In genomic region chr2:130341562-130342019, GRCh38 we compare ENCODE assay signal across 8 cellular contexts. TPM values are rescaled to one million over a fixed set of nuclear protein-coding genes. Genes with fewer than 3 reads are reported as not detected.
DNase-seq lines count a peak whose midpoint lies in the region; ATAC-seq lines count a peak whose summit lies in the region.

No MANE protein-coding gene starts in this region.

- H3K36me3 ChIP-seq in skeletal muscle tissue (ENCODE audit: control insufficient read depth in 3 of 3, insufficient read depth in 3 of 3, low read length in 3 of 3) = peaks cover 36 to 44% (median 43%) of the 10 kb centered on the region in 3 donors

- no peaks in the 10 kb centered on the region for H3K27me3 ChIP-seq in skeletal muscle tissue (ENCODE audit: control insufficient read depth in 3 of 3, insufficient read depth in 3 of 3, low read length in 3 of 3)

- POLR2A ChIA-PET in activated CD4-positive, alpha-beta memory T cell treated with anti-CD3 and anti-CD28 coated beads, Interleukin-2, amount 10 ng/mL, durations not matched to agents 7 days and 5 days (lab: Charles Lee) = interaction anchor here (1.0 to 4.0 kb wide), 12 partner anchors 10 to 751 kb away, joined by 3 to 60 read pairs (median 8); partner anchors contain the start of genes FAM168B, MZT2B, PTPN18 and SMPD4

- peak overlapping the region; percentile 88 for H3K27ac ChIP-seq in skeletal muscle tissue (ENCODE audit: low read depth, low read length)

- H3K27me3 Mint-ChIP-seq in activated CD4-positive, alpha-beta memory T cell treated with anti-CD3 and anti-CD28 coated beads, Interleukin-2, amount 10 ng/mL, durations not matched to agents 7 days and 5 days = no peaks in the 10 kb centered on the region

- peak overlapping the region; percentile 79 to 89 (median 88) for H3K9ac ChIP-seq in skeletal muscle tissue (ENCODE audit: low read depth in 1 of 3, low read length in 3 of 3)

- peaks cover 58% of the 10 kb centered on the region for H3K36me3 Mint-ChIP-seq in activated CD4-positive, alpha-beta memory T cell treated with anti-CD3 and anti-CD28 coated beads, Interleukin-2, amount 10 ng/mL, durations not matched to agents 7 days and 5 days (ENCODE audit: low read depth)

- CTCF ChIA-PET in activated CD4-positive, alpha-beta memory T cell treated with anti-CD3 and anti-CD28 coated beads, Interleukin-2, amount 10 ng/mL, durations not matched to agents 7 days and 5 days (lab: Charles Lee) = interaction anchor here (0.8 to 3.3 kb wide), 7 partner anchors 10 to 1151 kb away, joined by 3 to 45 read pairs (median 3); partner anchors contain the start of genes MZT2B and SMPD4

- intact Hi-C loops in left ventricle myocardium superior (cut with micrococcal nuclease) = no loop called here

- H3K4me1 ChIP-seq in skeletal muscle tissue (ENCODE audit: control insufficient read depth in 3 of 3, insufficient read depth in 3 of 3, low read length in 3 of 3) = peaks cover 12 to 29% (median 17%) of the 10 kb centered on the region in 3 donors

- no peak for ATAC-seq in activated CD4-positive, CD25-positive, alpha-beta regulatory T cell treated with anti-CD3 and anti-CD28 coated beads, Interleukin-2, amount 50 U/mL, for 24 hours
- ATAC-seq in HG03196 (IDR thresholded peaks at IDR 0.05; ENCODE audit: unreplicated experiment) (peak; percentile 0), left ventricle myocardium superior (peak; percentile 1)

- peak overlapping the region; percentile 81 to 97 (median 85) for H3K4me3 ChIP-seq in skeletal muscle tissue (ENCODE audit: low read length in 3 of 3)

- H3K4me3 Mint-ChIP-seq in activated CD4-positive, alpha-beta memory T cell treated with anti-CD3 and anti-CD28 coated beads, Interleukin-2, amount 10 ng/mL, durations not matched to agents 7 days and 5 days = peak overlapping the region; percentile 99

- peaks cover 51% of the 10 kb centered on the region for H3K4me1 Mint-ChIP-seq in activated CD4-positive, alpha-beta memory T cell treated with anti-CD3 and anti-CD28 coated beads, Interleukin-2, amount 10 ng/mL, durations not matched to agents 7 days and 5 days

- peak; percentile 37 for DNase-seq in activated CD4-positive, CD25-positive, alpha-beta regulatory T cell treated with anti-CD3 and anti-CD28 coated beads, Interleukin-2, amount 50 U/mL, for 72 hours
- peak; percentile 40 for DNase-seq in activated CD4-positive, alpha-beta memory T cell treated with anti-CD3 and anti-CD28 coated beads, Interleukin-2, amount 10 ng/mL, durations not matched to agents 7 days and 5 days
- no peak for DNase-seq in left ventricle myocardium superior
- DNase-seq in GM19238 (ENCODE audit: insufficient read length, low spot score) = no peak
- DNase-seq in NCI-H2029 (lab: John Stamatoyannopoulos, UW) = no peak

- peak overlapping the region; percentile 96 for H3K27ac Mint-ChIP-seq in activated CD4-positive, alpha-beta memory T cell treated with anti-CD3 and anti-CD28 coated beads, Interleukin-2, amount 10 ng/mL, durations not matched to agents 7 days and 5 days

- no peaks in the 10 kb centered on the region for H3K9me3 ChIP-seq in skeletal muscle tissue (ENCODE audit: control insufficient read depth in 3 of 3, low read length in 3 of 3)

- no peaks in the 10 kb centered on the region for H3K9me3 Mint-ChIP-seq in activated CD4-positive, alpha-beta memory T cell treated with anti-CD3 and anti-CD28 coated beads, Interleukin-2, amount 10 ng/mL, durations not matched to agents 7 days and 5 days

RNA-seq across cellular contexts. Expression of gene IMP4, which starts 1.1 kb away (rescaled TPM):
- total RNA-seq in activated CD4-positive, alpha-beta memory T cell treated with anti-CD3 and anti-CD28 coated beads, Interleukin-2, amount 10 ng/mL, durations not matched to agents 7 days and 5 days = 10 to 100 TPM; 57.7 to 58.9 TPM
- 59.8 TPM for total RNA-seq in left ventricle myocardium superior
- total RNA-seq in skeletal muscle tissue = 32.9 TPM

RNA-seq across cellular contexts. Expression of gene PTPN18, which starts 14.3 kb away (rescaled TPM):
- total RNA-seq in activated CD4-positive, alpha-beta memory T cell treated with anti-CD3 and anti-CD28 coated beads, Interleukin-2, amount 10 ng/mL, durations not matched to agents 7 days and 5 days = 10 to 100 TPM; 98.0 to 98.6 TPM
- 12.5 TPM for total RNA-seq in left ventricle myocardium superior
- 5.2 TPM for total RNA-seq in skeletal muscle tissue

Comparison
In these comparisons a context has a peak if more than half of its experiments do, and no peak if none do; other contexts are left out.
1. DNase-seq: peak in activated CD4-positive, CD25-positive, alpha-beta regulatory T cell treated with anti-CD3 and anti-CD28 coated beads, Interleukin-2, amount 50 U/mL, for 72 hours (single experiment) and activated CD4-positive, alpha-beta memory T cell treated with anti-CD3 and anti-CD28 coated beads, Interleukin-2, amount 10 ng/mL, durations not matched to agents 7 days and 5 days (single experiment); none in left ventricle myocardium superior (single experiment), GM19238 (single experiment) and NCI-H2029 (single experiment).
2. ATAC-seq: peak in HG03196 (single experiment) and left ventricle myocardium superior (single experiment); none in activated CD4-positive, CD25-positive, alpha-beta regulatory T cell treated with anti-CD3 and anti-CD28 coated beads, Interleukin-2, amount 50 U/mL, for 24 hours (0 of 2).